In genomic region chr19:18897108-18898029, GRCh38 we compare ENCODE assay signal across 19 cellular contexts. TPM values are rescaled to one million over a fixed set of nuclear protein-coding genes. Genes with fewer than 3 reads are reported as not detected.
DNase-seq lines count a peak whose midpoint lies in the region; FAIRE-seq and TF ChIP-seq lines count a peak whose summit lies in the region.
"Had no signal": no experiment of that assay in that cellular context is flagged by ENCODE, and none has a peak within 500 bp of the region (broad histone marks: within the 10 kb centered on the region; RNA-seq: fewer than 3 reads in every experiment).

No MANE protein-coding gene starts in this region.

- 80 to 88% (median 85%) methylated on average over 23 to 24 of the region's 24 CpGs for WGBS in stomach, 5 donors

- no peak overlapping the region for H3K27ac ChIP-seq in CD4-positive, alpha-beta memory T cell (ENCODE audit: low read depth, low read length)
- H3K27ac ChIP-seq in osteoblast (ENCODE audit: low read depth, low read length): no peak overlapping the region
- H3K27ac ChIP-seq in stomach: no peak overlapping the region
- H3K27ac ChIP-seq in right atrium auricular region: no peak overlapping the region
- H3K27ac ChIP-seq: GM23248, heart left ventricle, HL-60 had no signal

- intact Hi-C loops in CD4-positive, alpha-beta memory T cell (cut with micrococcal nuclease): no loop called here
- intact Hi-C loops in stomach (cut with DNase I; ENCODE audit: low total_unique reads): no loop called here

- peaks cover 7% of the 10 kb centered on the region for H3K36me3 ChIP-seq in CD4-positive, alpha-beta memory T cell (ENCODE audit: insufficient read depth, low read length)
- H3K36me3 ChIP-seq in osteoblast (ENCODE audit: insufficient read depth, low read length) (peaks cover 8% of the 10 kb centered on the region), stomach (peaks cover 20 to 37% (median 31%) of the 10 kb centered on the region in 4 donors), right atrium auricular region (peaks cover 21% of the 10 kb centered on the region)
- H3K36me3 ChIP-seq: BE2C had no signal

- peaks cover 7% of the 10 kb centered on the region for H3K4me1 ChIP-seq in CD4-positive, alpha-beta memory T cell (ENCODE audit: insufficient read depth, low read length)
- H3K4me1 ChIP-seq in osteoblast (ENCODE audit: insufficient read depth, low read length) (no peaks in the 10 kb centered on the region), stomach (peaks cover 13 to 48% (median 27%) of the 10 kb centered on the region in 4 donors), right atrium auricular region (peaks cover 0 to 32% of the 10 kb centered on the region in 2 donors)

- H3K79me2 ChIP-seq in osteoblast (ENCODE audit: insufficient read depth, low read length): no peaks in the 10 kb centered on the region

- H2AFZ ChIP-seq in osteoblast (ENCODE audit: low read length): no peak overlapping the region
- H2AFZ ChIP-seq: GM23248 had no signal

- H3K27ac Mint-ChIP-seq in CD4-positive, alpha-beta memory T cell: peak overlapping the region in 1 of 7 donors; percentile 8
- no peak overlapping the region for H3K27ac Mint-ChIP-seq in endothelial cell (ENCODE audit: unreplicated experiment)
- H3K27ac Mint-ChIP-seq: activated CD4-positive, alpha-beta T cell treated with anti-CD3 and anti-CD28 coated beads, Interleukin-2, amount 10 ng/mL, durations not matched to agents 24 days and 14 days; activated naive CD4-positive, alpha-beta T cell treated with anti-CD3 and anti-CD28 coated beads, Interleukin-2, amount 50 U/mL, for 72 hours had no signal

- H3K27me3 Mint-ChIP-seq in CD4-positive, alpha-beta memory T cell: peaks cover 15 to 17% of the 10 kb centered on the region in 2 donors
- H3K27me3 Mint-ChIP-seq in endothelial cell (ENCODE audit: unreplicated experiment): peaks cover 16% of the 10 kb centered on the region

- DNase-seq in CD4-positive, alpha-beta memory T cell: peak in 1 of 5 donors; percentile 34
- DNase-seq in HTR-8/SVneo (ENCODE audit: insufficient read length, low spot score): no peak
- no peak for DNase-seq in endothelial cell (ENCODE audit: low spot score)
- peak; percentile 90 for DNase-seq in osteoblast (ENCODE audit: insufficient read length, low spot score, missing footprints)
- DNase-seq in SKM-1 treated with dmso at 0.1 percent for 144 hours (lab: John Stamatoyannopoulos, UW; ENCODE audit: unreplicated experiment): no peak
- no peak for DNase-seq in stomach
- DNase-seq in right atrium auricular region (ENCODE audit: low spot score): no peak
- DNase-seq: activated CD4-positive, alpha-beta T cell treated with anti-CD3 and anti-CD28 coated beads, Interleukin-2, amount 10 ng/mL, durations not matched to agents 24 days and 14 days; KG1; NCI-H2081; NCI-H510A had no signal

- POLR2A ChIA-PET in CD4-positive, alpha-beta memory T cell (lab: Charles Lee; ENCODE audit: partially characterized antibody): no interaction called here

- CTCF ChIA-PET in CD4-positive, alpha-beta memory T cell (lab: Charles Lee; ENCODE audit: partially characterized antibody): interaction anchor here (1.0 kb wide), 1 partner anchor 31 kb away, joined by 3 read pairs; no protein-coding TSS in a partner anchor

- peaks cover 6 to 17% of the 10 kb centered on the region in 2 donors for H3K36me3 Mint-ChIP-seq in CD4-positive, alpha-beta memory T cell
- H3K36me3 Mint-ChIP-seq in endothelial cell (ENCODE audit: low read depth, unreplicated experiment): peaks cover 16% of the 10 kb centered on the region
- H3K36me3 Mint-ChIP-seq: activated naive CD4-positive, alpha-beta T cell treated with anti-CD3 and anti-CD28 coated beads, Interleukin-2, amount 50 U/mL, for 72 hours had no signal

- H3K4me2 ChIP-seq in osteoblast (ENCODE audit: insufficient read depth, low read length): no peak overlapping the region

- no peaks in the 10 kb centered on the region for H3K9me3 ChIP-seq in CD4-positive, alpha-beta memory T cell (ENCODE audit: control insufficient read depth in 1 of 2, low read length in 2 of 2)
- H3K9me3 ChIP-seq in osteoblast (ENCODE audit: low read depth, low read length): no peaks in the 10 kb centered on the region
- H3K9me3 ChIP-seq in stomach: no peaks in the 10 kb centered on the region
- no peaks in the 10 kb centered on the region for H3K9me3 ChIP-seq in right atrium auricular region
- H3K9me3 ChIP-seq: BE2C, heart left ventricle, testis had no signal

- peak overlapping the region; percentile 9 to 57 (median 40) for H3K4me3 Mint-ChIP-seq in CD4-positive, alpha-beta memory T cell
- peak overlapping the region; percentile 92 for H3K4me3 Mint-ChIP-seq in endothelial cell (ENCODE audit: unreplicated experiment)

- no peak for TF ChIP-seq CTCF in endothelial cell (IDR thresholded peaks at IDR 0.05; ENCODE audit: unreplicated experiment)
- TF ChIP-seq CTCF in osteoblast (IDR thresholded peaks at IDR 0.05; ENCODE audit: extremely low read depth, low read depth, low read length): no peak
- TF ChIP-seq CTCF in stomach (IDR thresholded peaks at IDR 0.05): no peak
- TF ChIP-seq CTCF in right atrium auricular region (IDR thresholded peaks at IDR 0.05): no peak

- peaks cover 0 to 1% (median 0%) of the 10 kb centered on the region in 8 donors for H3K9me3 Mint-ChIP-seq in CD4-positive, alpha-beta memory T cell
- no peaks in the 10 kb centered on the region for H3K9me3 Mint-ChIP-seq in endothelial cell (ENCODE audit: unreplicated experiment)
- H3K9me3 Mint-ChIP-seq: activated CD4-positive, alpha-beta T cell treated with anti-CD3 and anti-CD28 coated beads, Interleukin-2, amount 10 ng/mL, durations not matched to agents 24 days and 14 days; activated naive CD4-positive, alpha-beta T cell treated with anti-CD3 and anti-CD28 coated beads, Interleukin-2, amount 50 U/mL, for 72 hours had no signal

- no peaks in the 10 kb centered on the region for H3K27me3 ChIP-seq in CD4-positive, alpha-beta memory T cell (ENCODE audit: insufficient read depth, low read length)
- H3K27me3 ChIP-seq in osteoblast (ENCODE audit: insufficient read depth, low read length) (peaks cover 18% of the 10 kb centered on the region), stomach (peaks cover 5 to 50% (median 34%) of the 10 kb centered on the region in 3 donors), right atrium auricular region (no peaks in the 10 kb centered on the region)
- H3K27me3 ChIP-seq: BE2C, testis had no signal

- no peak overlapping the region for H3K4me3 ChIP-seq in CD4-positive, alpha-beta memory T cell (ENCODE audit: low read length in 2 of 2)
- H3K4me3 ChIP-seq in osteoblast (ENCODE audit: insufficient read depth, low read length) (no peak overlapping the region), stomach (no peak overlapping the region), right atrium auricular region (no peak overlapping the region)

- H4K20me1 ChIP-seq in osteoblast (ENCODE audit: insufficient read depth, low read length): peaks cover 4% of the 10 kb centered on the region

- peaks cover 7 to 17% (median 11%) of the 10 kb centered on the region in 4 donors for H3K4me1 Mint-ChIP-seq in CD4-positive, alpha-beta memory T cell
- no peaks in the 10 kb centered on the region for H3K4me1 Mint-ChIP-seq in endothelial cell (ENCODE audit: unreplicated experiment)

- TF ChIP-seq POLR2A in stomach (IDR thresholded peaks at IDR 0.05): no peak

- peak; percentile 20 for FAIRE-seq in HTR-8/SVneo (lab: Jason Lieb, UNC)
- FAIRE-seq: bronchial epithelial cell, islet of Langerhans had no signal

- no peak for TF ChIP-seq EP300 in stomach (IDR thresholded peaks at IDR 0.05)

RNA-seq across cellular contexts. Expression of gene CERS1, which starts 1.4 kb away (rescaled TPM):
- total RNA-seq in CD4-positive, alpha-beta memory T cell: not detected
- not detected for polyA plus RNA-seq in CD4-positive, alpha-beta memory T cell
- total RNA-seq in endothelial cell (ENCODE audit: unreplicated experiment) (15.7 TPM), osteoblast (0.29 and 0.36 TPM in 2 replicates), stomach (1 to 10 TPM in 1 of 5 donors, under 1 TPM in 1, not detected in 3; 0.87 to 4.8 TPM), right atrium auricular region (1 to 10 TPM in 1 of 2 donors, under 1 TPM in 1; 0.79 to 1.6 TPM)
- under 1 TPM; 0.37 to 0.61 (median 0.53) TPM for polyA plus RNA-seq in stomach

RNA-seq across cellular contexts. Expression of gene COPE, which starts 21.8 kb away (rescaled TPM):
- total RNA-seq in CD4-positive, alpha-beta memory T cell: 100 to 1,000 TPM; 165 to 170 TPM
- 100 to 1,000 TPM; 273 to 276 TPM for polyA plus RNA-seq in CD4-positive, alpha-beta memory T cell
- total RNA-seq in endothelial cell (ENCODE audit: unreplicated experiment): 213 TPM
- total RNA-seq in osteoblast: 179 and 180 TPM in 2 replicates
- total RNA-seq in stomach: 100 to 1,000 TPM in 3 of 5 donors, 10 to 100 TPM in 2; 76.7 to 239 (median 127) TPM
- polyA plus RNA-seq in stomach: 100 to 1,000 TPM; 188 to 283 (median 267) TPM
- 100 to 1,000 TPM; 168 to 209 TPM for total RNA-seq in right atrium auricular region

RNA-seq across cellular contexts. Expression of gene DDX49, which starts 22.1 kb away (rescaled TPM):
- total RNA-seq in CD4-positive, alpha-beta memory T cell: 10 to 100 TPM; 40.9 to 43.6 TPM
- polyA plus RNA-seq in CD4-positive, alpha-beta memory T cell: 10 to 100 TPM; 20.7 to 32.1 TPM
- 33.7 TPM for total RNA-seq in endothelial cell (ENCODE audit: unreplicated experiment)
- total RNA-seq in osteoblast: 46.7 and 52.5 TPM in 2 replicates
- total RNA-seq in stomach: 100 to 1,000 TPM in 1 of 5 donors, 10 to 100 TPM in 4; 25.3 to 185 (median 56.7) TPM
- polyA plus RNA-seq in stomach: 10 to 100 TPM; 49.2 to 65.1 (median 50.3) TPM
- total RNA-seq in right atrium auricular region: 10 to 100 TPM; 22.1 to 31.9 TPM

RNA-seq across cellular contexts. Expression of gene HOMER3, which starts 43.6 kb away (rescaled TPM):
- 1 to 10 TPM; 2.1 to 2.4 TPM for total RNA-seq in CD4-positive, alpha-beta memory T cell
- polyA plus RNA-seq in CD4-positive, alpha-beta memory T cell: 1 to 10 TPM; 2.6 to 2.7 TPM
- total RNA-seq in endothelial cell (ENCODE audit: unreplicated experiment) (222 TPM), osteoblast (98.4 and 107 TPM in 2 replicates), stomach (10 to 100 TPM in 3 of 5 donors, 1 to 10 TPM in 2; 5.1 to 74.7 (median 12.9) TPM), right atrium auricular region (10 to 100 TPM; 13.6 to 39.8 TPM)
- polyA plus RNA-seq in stomach: 10 to 100 TPM; 15.0 to 31.9 (median 18.7) TPM
